In genomic region chr10:683448-684071, GRCh38 we compare ENCODE assay signal across 9 cellular contexts. TPM values are rescaled to one million over a fixed set of nuclear protein-coding genes. Genes with fewer than 3 reads are reported as not detected.
DNase-seq lines count a peak whose midpoint lies in the region; ATAC-seq, FAIRE-seq and TF ChIP-seq lines count a peak whose summit lies in the region.
"Had no signal": no experiment of that assay in that cellular context is flagged by ENCODE, and none has a peak within 500 bp of the region (broad histone marks: within the 10 kb centered on the region; RNA-seq: fewer than 3 reads in every experiment).

No MANE protein-coding gene starts in this region.

- no peaks in the 10 kb centered on the region for H3K36me3 ChIP-seq in keratinocyte (ENCODE audit: control insufficient read depth in 2 of 2, extremely low read depth in 1 of 2, insufficient read depth in 2 of 2, low read length in 2 of 2)

- H3K9me3 ChIP-seq in keratinocyte (ENCODE audit: control insufficient read depth, low read depth, low read length): no peaks in the 10 kb centered on the region

- no peaks in the 10 kb centered on the region for H3K9me1 ChIP-seq in keratinocyte (ENCODE audit: control insufficient read depth, extremely low read depth, insufficient read depth, low read length)

- H3K27me3 ChIP-seq in keratinocyte (ENCODE audit: control insufficient read depth, extremely low read depth, insufficient read depth, low read length): no peaks in the 10 kb centered on the region

- ATAC-seq in GM18867 (IDR thresholded peaks at IDR 0.05; ENCODE audit: unreplicated experiment) (no peak), GM18519 (IDR thresholded peaks at IDR 0.05; ENCODE audit: low FRiP score, unreplicated experiment) (no peak)

- peaks cover 10% of the 10 kb centered on the region for H3K4me1 ChIP-seq in keratinocyte (ENCODE audit: control insufficient read depth, extremely low read depth, insufficient read depth, low read length)

- H3K4me2 ChIP-seq in keratinocyte (ENCODE audit: control insufficient read depth, extremely low read depth, insufficient read depth, low read depth, low read length): peak overlapping the region; percentile 75

- no peaks in the 10 kb centered on the region for H4K20me1 ChIP-seq in keratinocyte (ENCODE audit: control insufficient read depth, extremely low read depth, insufficient read depth, low read length)

- H3K79me2 ChIP-seq in keratinocyte (ENCODE audit: control insufficient read depth, insufficient read depth, low read length): peaks cover 13% of the 10 kb centered on the region

- dilution Hi-C loops in keratinocyte (cut with MboI; ENCODE audit: extremely low pct_ligation_motif_present, low sequenced_read_pairs): no loop called here

- H3K9ac ChIP-seq in keratinocyte (ENCODE audit: control insufficient read depth, extremely low read depth, insufficient read depth, low read length): peak overlapping the region; percentile 65

- TF ChIP-seq CTCF in keratinocyte (optimal IDR thresholded peaks at IDR 0.05 in 1 of 3, IDR thresholded peaks at IDR 0.05 in 1 of 3, conservative IDR thresholded peaks at IDR 0.05 in 1 of 3; ENCODE audit: extremely low read depth in 1 of 3, insufficient read depth in 2 of 3, low read length in 3 of 3): peak in 1 of 3 experiments; percentile 28

- peak; percentile 51 for FAIRE-seq in keratinocyte (lab: Jason Lieb, UNC)

- peak overlapping the region; percentile 20 for H2AFZ ChIP-seq in keratinocyte (ENCODE audit: control insufficient read depth, low read length)

- peak overlapping the region; percentile 59 for H3K27ac ChIP-seq in keratinocyte (ENCODE audit: control insufficient read depth, insufficient read depth, low read length)

- DNase-seq in HCEC 1CT (peak; percentile 98), amniotic stem cell (lab: John Stamatoyannopoulos, UW) (peak; percentile 43), keratinocyte (ENCODE audit: low read depth, low spot score) (peak; percentile 58), superior temporal gyrus (ENCODE audit: extremely low spot score) (peak; percentile 67), KG1 (lab: John Stamatoyannopoulos, UW) (no peak), HUDEP-2 (lab: John Stamatoyannopoulos, UW; ENCODE audit: unreplicated experiment in 76 of 76) (no peak)
- DNase-seq: stimulated activated CD4-positive, alpha-beta T cell treated with anti-CD3 and anti-CD28 coated beads, Interleukin-15, amount 100 ng/mL, for 24 hours had no signal

- peak overlapping the region in 2 of 3 experiments; percentile 38 to 66 for H3K4me3 ChIP-seq in keratinocyte (ENCODE audit: control insufficient read depth in 2 of 3, extremely low read depth in 1 of 3, insufficient read depth in 2 of 3, low read depth in 1 of 3, low read length in 3 of 3)

RNA-seq across cellular contexts. Expression of gene DIP2C, which starts 5.9 kb away (rescaled TPM):
- polyA plus RNA-seq in keratinocyte: 1.0 to 2.0 TPM (median 1.3 TPM) in 3 replicates
- 0.67 TPM for polyA plus RNA-seq in keratinocyte (2011; ENCODE audit: low read depth)
- 1.4 and 2.1 TPM in 2 replicates for polyA plus RNA-seq in keratinocyte (2011; cell fraction: cytosol; rRNA removed)
- 3.9 and 4.5 TPM in 2 replicates for polyA plus RNA-seq in keratinocyte (2011; cell fraction: nucleus; rRNA removed)
- polyA plus RNA-seq in keratinocyte (2012; ENCODE audit: low replicate concordance): 1.3 and 2.7 TPM in 2 replicates
- 3.0 to 9.9 TPM (median 5.6 TPM) in 3 replicates for polyA minus RNA-seq in keratinocyte
- polyA minus RNA-seq in keratinocyte (2011; cell fraction: cytosol; rRNA and poly(A)+ RNA removed): 1.7 TPM
- 5.4 and 6.6 TPM in 2 replicates for polyA minus RNA-seq in keratinocyte (2011; cell fraction: nucleus; rRNA and poly(A)+ RNA removed)

Comparison
In these comparisons a context has a peak if more than half of its experiments do, and no peak if none do; other contexts are left out.
1. DNase-seq: peak in HCEC 1CT (single experiment), amniotic stem cell (single experiment), keratinocyte (single experiment) and superior temporal gyrus (single experiment); none in KG1 (single experiment) and HUDEP-2 (0 of 76).